ENCODE assay signal across 8 cellular contexts in the genomic region with DNA sequence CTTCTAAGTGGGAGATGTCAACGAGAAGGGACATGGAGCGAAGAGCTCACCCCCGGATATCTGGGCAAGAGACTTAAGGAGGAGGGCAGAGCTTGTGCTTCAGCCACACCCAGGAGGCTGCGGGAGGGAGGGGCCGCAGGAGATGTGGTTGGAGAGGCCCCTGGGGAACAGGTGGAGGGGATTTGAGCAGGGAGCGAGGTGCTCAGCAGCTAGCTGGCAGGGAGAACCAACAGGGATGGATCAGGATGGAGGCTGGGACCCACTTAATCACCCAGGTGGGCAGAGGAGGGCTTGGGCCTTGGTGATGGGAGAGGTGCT.
DNase-seq lines count a peak whose midpoint lies in the region; ATAC-seq and TF ChIP-seq lines count a peak whose summit lies in the region.

No MANE protein-coding gene starts in this region.

- peaks cover 47% of the 10 kb centered on the region for H3K4me1 Mint-ChIP-seq in WTC11
- H3K4me1 Mint-ChIP-seq in memory B cell, result peaks cover 49% of the 10 kb centered on the region

- H3K4me3 Mint-ChIP-seq in WTC11 (no peak overlapping the region), memory B cell (peak overlapping the region; percentile 80)

- no peaks in the 10 kb centered on the region for H3K27me3 Mint-ChIP-seq in WTC11 (ENCODE audit: low read depth)
- H3K27me3 Mint-ChIP-seq in memory B cell, result no peaks in the 10 kb centered on the region

- no peaks in the 10 kb centered on the region for H3K9me3 Mint-ChIP-seq in WTC11
- no peaks in the 10 kb centered on the region for H3K9me3 Mint-ChIP-seq in memory B cell

- ATAC-seq in GM18502 (IDR thresholded peaks at IDR 0.05; ENCODE audit: poor library complexity, unreplicated experiment) (peak; percentile 17), HG02763 (IDR thresholded peaks at IDR 0.05; ENCODE audit: unreplicated experiment) (peak; percentile 2), WTC11 (no peak), memory B cell (ENCODE audit: low read depth) (no peak), SK-N-SH treated with all-trans-retinoic acid at 6 μM for 48 hours (no peak), GM18520 (IDR thresholded peaks at IDR 0.05; ENCODE audit: unreplicated experiment) (no peak)

- H3K27ac Mint-ChIP-seq in WTC11 (0 out of 2 replicates have a peak overlapping the region, but pooled peaks have one; percentile 25), memory B cell (peak overlapping the region; percentile 95)

- CTCF ChIA-PET in WTC11 (lab: Charles Lee), result interaction anchor here (1.1 to 1.7 kb wide), 2 partner anchors 54 to 157 kb away, joined by 3 to 7 read pairs; no protein-coding TSS in a partner anchor

- no peaks in the 10 kb centered on the region for H3K36me3 Mint-ChIP-seq in WTC11
- H3K36me3 Mint-ChIP-seq in memory B cell, result peaks cover 2% of the 10 kb centered on the region

- no peak for TF ChIP-seq CTCF in WTC11 (IDR thresholded peaks at IDR 0.05)

- DNase-seq in WTC11 (ENCODE audit: low spot score), result no peak
- no peak for DNase-seq in memory B cell (ENCODE audit: low spot score in 2 of 2)
- no peak for DNase-seq in NCI-H1048 (lab: John Stamatoyannopoulos, UW)
- no peak for DNase-seq in mesenteric fat pad (ENCODE audit: low spot score)

- POLR2A ChIA-PET in WTC11 (lab: Charles Lee), result interaction anchor here (0.9 kb wide), 1 partner anchor 44 kb away, joined by 3 read pairs; no protein-coding TSS in a partner anchor

TF ChIP-seq in WTC11, 78 proteins besides CTCF, POLR2A, EP300 and RAD21:
- TF ChIP-seq, protein P1, sequence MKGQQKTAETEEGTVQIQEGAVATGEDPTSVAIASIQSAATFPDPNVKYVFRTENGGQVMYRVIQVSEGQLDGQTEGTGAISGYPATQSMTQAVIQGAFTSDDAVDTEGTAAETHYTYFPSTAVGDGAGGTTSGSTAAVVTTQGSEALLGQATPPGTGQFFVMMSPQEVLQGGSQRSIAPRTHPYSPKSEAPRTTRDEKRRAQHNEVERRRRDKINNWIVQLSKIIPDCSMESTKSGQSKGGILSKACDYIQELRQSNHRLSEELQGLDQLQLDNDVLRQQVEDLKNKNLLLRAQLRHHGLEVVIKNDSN (CRISPR knock-in tag; IDR thresholded peaks at IDR 0.05), result no peak
- TF ChIP-seq FOXP1 (CRISPR knock-in tag; IDR thresholded peaks at IDR 0.05; ENCODE audit: borderline replicate concordance) (no peak), FOXJ3 (CRISPR knock-in tag; IDR thresholded peaks at IDR 0.05; ENCODE audit: borderline replicate concordance) (no peak), ZNF416 (CRISPR knock-in tag; IDR thresholded peaks at IDR 0.05) (no peak)
- TF ChIP-seq, protein P2, sequence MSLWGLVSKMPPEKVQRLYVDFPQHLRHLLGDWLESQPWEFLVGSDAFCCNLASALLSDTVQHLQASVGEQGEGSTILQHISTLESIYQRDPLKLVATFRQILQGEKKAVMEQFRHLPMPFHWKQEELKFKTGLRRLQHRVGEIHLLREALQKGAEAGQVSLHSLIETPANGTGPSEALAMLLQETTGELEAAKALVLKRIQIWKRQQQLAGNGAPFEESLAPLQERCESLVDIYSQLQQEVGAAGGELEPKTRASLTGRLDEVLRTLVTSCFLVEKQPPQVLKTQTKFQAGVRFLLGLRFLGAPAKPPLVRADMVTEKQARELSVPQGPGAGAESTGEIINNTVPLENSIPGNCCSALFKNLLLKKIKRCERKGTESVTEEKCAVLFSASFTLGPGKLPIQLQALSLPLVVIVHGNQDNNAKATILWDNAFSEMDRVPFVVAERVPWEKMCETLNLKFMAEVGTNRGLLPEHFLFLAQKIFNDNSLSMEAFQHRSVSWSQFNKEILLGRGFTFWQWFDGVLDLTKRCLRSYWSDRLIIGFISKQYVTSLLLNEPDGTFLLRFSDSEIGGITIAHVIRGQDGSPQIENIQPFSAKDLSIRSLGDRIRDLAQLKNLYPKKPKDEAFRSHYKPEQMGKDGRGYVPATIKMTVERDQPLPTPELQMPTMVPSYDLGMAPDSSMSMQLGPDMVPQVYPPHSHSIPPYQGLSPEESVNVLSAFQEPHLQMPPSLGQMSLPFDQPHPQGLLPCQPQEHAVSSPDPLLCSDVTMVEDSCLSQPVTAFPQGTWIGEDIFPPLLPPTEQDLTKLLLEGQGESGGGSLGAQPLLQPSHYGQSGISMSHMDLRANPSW (CRISPR knock-in tag; conservative IDR thresholded peaks at IDR 0.05; ENCODE audit: low read depth), result no peak
TF ChIP-seq in WTC11: peak in this region for 0.

TF ChIP-seq in SK-N-SH treated with all-trans-retinoic acid at 6 μM for 48 hours, 23 proteins besides CTCF, POLR2A, EP300 and RAD21:
- no peak for TF ChIP-seq TCF4 (CRISPR knock-in tag; IDR thresholded peaks at IDR 0.05; ENCODE audit: borderline replicate concordance)
- TF ChIP-seq, protein P3, sequence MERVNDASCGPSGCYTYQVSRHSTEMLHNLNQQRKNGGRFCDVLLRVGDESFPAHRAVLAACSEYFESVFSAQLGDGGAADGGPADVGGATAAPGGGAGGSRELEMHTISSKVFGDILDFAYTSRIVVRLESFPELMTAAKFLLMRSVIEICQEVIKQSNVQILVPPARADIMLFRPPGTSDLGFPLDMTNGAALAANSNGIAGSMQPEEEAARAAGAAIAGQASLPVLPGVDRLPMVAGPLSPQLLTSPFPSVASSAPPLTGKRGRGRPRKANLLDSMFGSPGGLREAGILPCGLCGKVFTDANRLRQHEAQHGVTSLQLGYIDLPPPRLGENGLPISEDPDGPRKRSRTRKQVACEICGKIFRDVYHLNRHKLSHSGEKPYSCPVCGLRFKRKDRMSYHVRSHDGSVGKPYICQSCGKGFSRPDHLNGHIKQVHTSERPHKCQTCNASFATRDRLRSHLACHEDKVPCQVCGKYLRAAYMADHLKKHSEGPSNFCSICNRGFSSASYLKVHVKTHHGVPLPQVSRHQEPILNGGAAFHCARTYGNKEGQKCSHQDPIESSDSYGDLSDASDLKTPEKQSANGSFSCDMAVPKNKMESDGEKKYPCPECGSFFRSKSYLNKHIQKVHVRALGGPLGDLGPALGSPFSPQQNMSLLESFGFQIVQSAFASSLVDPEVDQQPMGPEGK (CRISPR knock-in tag; IDR thresholded peaks at IDR 0.05; ENCODE audit: borderline replicate concordance), result no peak
- TF ChIP-seq TOX (CRISPR knock-in tag; IDR thresholded peaks at IDR 0.05; ENCODE audit: borderline replicate concordance), result no peak
- no peak for TF ChIP-seq ZNF8 (CRISPR knock-in tag; IDR thresholded peaks at IDR 0.05)
- no peak for TF ChIP-seq CSDC2 (CRISPR knock-in tag; IDR thresholded peaks at IDR 0.05)
- no peak for TF ChIP-seq OSR1 (CRISPR knock-in tag; IDR thresholded peaks at IDR 0.05)
- no peak for TF ChIP-seq ZNF565 (CRISPR knock-in tag; conservative IDR thresholded peaks at IDR 0.05; ENCODE audit: low read depth)
- no peak for TF ChIP-seq ZFP3 (CRISPR knock-in tag; IDR thresholded peaks at IDR 0.05)
- no peak for TF ChIP-seq ESRRG (CRISPR knock-in tag; IDR thresholded peaks at IDR 0.05)
- no peak for TF ChIP-seq GLIS3 (CRISPR knock-in tag; IDR thresholded peaks at IDR 0.05)
- TF ChIP-seq ISL1 (CRISPR knock-in tag; IDR thresholded peaks at IDR 0.05), result no peak
- TF ChIP-seq, protein P4, sequence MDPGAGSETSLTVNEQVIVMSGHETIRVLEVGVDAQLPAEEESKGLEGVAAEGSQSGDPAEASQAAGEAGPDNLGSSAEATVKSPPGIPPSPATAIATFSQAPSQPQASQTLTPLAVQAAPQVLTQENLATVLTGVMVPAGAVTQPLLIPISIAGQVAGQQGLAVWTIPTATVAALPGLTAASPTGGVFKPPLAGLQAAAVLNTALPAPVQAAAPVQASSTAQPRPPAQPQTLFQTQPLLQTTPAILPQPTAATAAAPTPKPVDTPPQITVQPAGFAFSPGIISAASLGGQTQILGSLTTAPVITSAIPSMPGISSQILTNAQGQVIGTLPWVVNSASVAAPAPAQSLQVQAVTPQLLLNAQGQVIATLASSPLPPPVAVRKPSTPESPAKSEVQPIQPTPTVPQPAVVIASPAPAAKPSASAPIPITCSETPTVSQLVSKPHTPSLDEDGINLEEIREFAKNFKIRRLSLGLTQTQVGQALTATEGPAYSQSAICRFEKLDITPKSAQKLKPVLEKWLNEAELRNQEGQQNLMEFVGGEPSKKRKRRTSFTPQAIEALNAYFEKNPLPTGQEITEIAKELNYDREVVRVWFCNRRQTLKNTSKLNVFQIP (CRISPR knock-in tag; IDR thresholded peaks at IDR 0.05; ENCODE audit: borderline replicate concordance, low read depth), result no peak
- TF ChIP-seq RARB (CRISPR knock-in tag; IDR thresholded peaks at IDR 0.05), result no peak
- TF ChIP-seq PPARA (CRISPR knock-in tag; IDR thresholded peaks at IDR 0.05; ENCODE audit: borderline replicate concordance), result no peak
- TF ChIP-seq BACH2 (CRISPR knock-in tag; IDR thresholded peaks at IDR 0.05; ENCODE audit: borderline replicate concordance), result no peak
- no peak for TF ChIP-seq SNAI2 (CRISPR knock-in tag; IDR thresholded peaks at IDR 0.05)
- TF ChIP-seq ZFP30 (CRISPR knock-in tag; IDR thresholded peaks at IDR 0.05), result no peak
- TF ChIP-seq, protein P5, sequence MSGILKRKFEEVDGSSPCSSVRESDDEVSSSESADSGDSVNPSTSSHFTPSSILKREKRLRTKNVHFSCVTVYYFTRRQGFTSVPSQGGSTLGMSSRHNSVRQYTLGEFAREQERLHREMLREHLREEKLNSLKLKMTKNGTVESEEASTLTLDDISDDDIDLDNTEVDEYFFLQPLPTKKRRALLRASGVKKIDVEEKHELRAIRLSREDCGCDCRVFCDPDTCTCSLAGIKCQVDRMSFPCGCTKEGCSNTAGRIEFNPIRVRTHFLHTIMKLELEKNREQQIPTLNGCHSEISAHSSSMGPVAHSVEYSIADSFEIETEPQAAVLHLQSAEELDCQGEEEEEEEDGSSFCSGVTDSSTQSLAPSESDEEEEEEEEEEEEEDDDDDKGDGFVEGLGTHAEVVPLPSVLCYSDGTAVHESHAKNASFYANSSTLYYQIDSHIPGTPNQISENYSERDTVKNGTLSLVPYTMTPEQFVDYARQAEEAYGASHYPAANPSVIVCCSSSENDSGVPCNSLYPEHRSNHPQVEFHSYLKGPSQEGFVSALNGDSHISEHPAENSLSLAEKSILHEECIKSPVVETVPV (CRISPR knock-in tag; IDR thresholded peaks at IDR 0.05), result no peak

Comparison
In these comparisons a context has a peak if more than half of its experiments do, and no peak if none do; other contexts are left out.
1. ATAC-seq: peak in GM18502 (single experiment) and HG02763 (single experiment); none in WTC11 (single experiment), memory B cell (single experiment), SK-N-SH treated with all-trans-retinoic acid at 6 μM for 48 hours (single experiment) and GM18520 (single experiment).